8 cellular contexts compared by ENCODE assay signal in genomic region chr15:67063689-67064606, GRCh38. TPM values are rescaled to one million over a fixed set of nuclear protein-coding genes. Genes with fewer than 3 reads are reported as not detected.
A peak's percentile ranks its signal among the peaks of the same experiment; 100 is the strongest.
DNase-seq lines count a peak whose midpoint lies in the region; ATAC-seq and TF ChIP-seq lines count a peak whose summit lies in the region.

No MANE protein-coding gene starts in this region.

- peaks cover 55% of the 10 kb centered on the region for H3K27me3 Mint-ChIP-seq in GM23338 (ENCODE audit: insufficient read depth, low read depth, poor library complexity)
- peaks cover 66% of the 10 kb centered on the region for H3K27me3 Mint-ChIP-seq in endodermal cell (ENCODE audit: insufficient read depth)

- no peak overlapping the region for H2BK5ac ChIP-seq in neuronal stem cell (ENCODE audit: low read length)

- peaks cover 5% of the 10 kb centered on the region for H3F3A ChIP-seq in GM23338 (replicated peaks; ENCODE audit: low read depth)

- H3K36me3 Mint-ChIP-seq in GM23338 (ENCODE audit: low read depth), result no peaks in the 10 kb centered on the region
- H3K36me3 Mint-ChIP-seq in endodermal cell (ENCODE audit: low read depth), result no peaks in the 10 kb centered on the region

- no peak for TF ChIP-seq CTCF in GM23338 (conservative IDR thresholded peaks at IDR 0.05; ENCODE audit: low read depth in 2 of 2)
- no peak for TF ChIP-seq CTCF in Peyer's patch (IDR thresholded peaks at IDR 0.05)
- TF ChIP-seq CTCF in endodermal cell (conservative IDR thresholded peaks at IDR 0.05), result no peak
- no peak for TF ChIP-seq CTCF in BE2C (IDR thresholded peaks at IDR 0.05; ENCODE audit: low read depth, low read length)

- peak overlapping the region; percentile 12 for H3K27ac ChIP-seq in GM23338 (ENCODE audit: low read depth)
- H3K27ac ChIP-seq in Peyer's patch, result peak overlapping the region; percentile 91 to 98 (median 93)
- H3K27ac ChIP-seq in endodermal cell (ENCODE audit: low read depth, low read length), result peak overlapping the region; percentile 90
- peak overlapping the region; percentile 9 for H3K27ac ChIP-seq in neuronal stem cell (replicated peaks; ENCODE audit: low read length)

- H4K20me1 ChIP-seq in GM23338 (replicated peaks; ENCODE audit: insufficient read depth), result no peaks in the 10 kb centered on the region; the same call in none of the 2 replicates

- H3K4me1 ChIP-seq in GM23338 (ENCODE audit: insufficient read depth) (peaks cover 28% of the 10 kb centered on the region), Peyer's patch (peaks cover 0 to 39% (median 7%) of the 10 kb centered on the region in 4 donors), endodermal cell (ENCODE audit: control insufficient read depth, insufficient read depth, low read length) (peaks cover 19% of the 10 kb centered on the region), neuronal stem cell (ENCODE audit: control insufficient read depth in 2 of 2, insufficient read depth in 1 of 2, low read depth in 1 of 2, low read length in 2 of 2) (peaks cover 18 to 21% of the 10 kb centered on the region in 2 donors), BE2C (no peaks in the 10 kb centered on the region)

- H4K8ac ChIP-seq in neuronal stem cell (ENCODE audit: low read depth, low read length), result no peak overlapping the region

- H3K23ac ChIP-seq in neuronal stem cell (ENCODE audit: low read depth, low read length, poor library complexity), result peak overlapping the region; percentile 6

- peaks cover 70% of the 10 kb centered on the region for H3K27me3 ChIP-seq in GM23338 (ENCODE audit: insufficient read depth)
- no peaks in the 10 kb centered on the region for H3K27me3 ChIP-seq in Peyer's patch
- peaks cover 36% of the 10 kb centered on the region for H3K27me3 ChIP-seq in endodermal cell (ENCODE audit: control insufficient read depth, insufficient read depth, low read length, poor library complexity, severe bottlenecking)
- H3K27me3 ChIP-seq in neuronal stem cell (ENCODE audit: control insufficient read depth in 3 of 3, insufficient read depth in 3 of 3, low read depth in 1 of 3, low read length in 3 of 3), result peaks cover 0 to 16% (median 0%) of the 10 kb centered on the region in 3 experiments
- no peaks in the 10 kb centered on the region for H3K27me3 ChIP-seq in BE2C

- H3K9me2 ChIP-seq in GM23338 (ENCODE audit: insufficient read depth), result no peaks in the 10 kb centered on the region

- H3K4me1 Mint-ChIP-seq in GM23338, result peaks cover 39% of the 10 kb centered on the region
- H3K4me1 Mint-ChIP-seq in endodermal cell, result peaks cover 51% of the 10 kb centered on the region

- H3K27ac Mint-ChIP-seq in GM23338 (no peak overlapping the region), endodermal cell (peak overlapping the region; percentile 45)

- no peak overlapping the region for H2BK12ac ChIP-seq in neuronal stem cell (ENCODE audit: low read length)

- no peak overlapping the region for H2BK15ac ChIP-seq in neuronal stem cell (ENCODE audit: low read length)

- H3K4ac ChIP-seq in neuronal stem cell (ENCODE audit: low read length), result no peak overlapping the region

- no peak overlapping the region for H3K14ac ChIP-seq in neuronal stem cell (ENCODE audit: low read length)

- H2AFZ ChIP-seq in GM23338 (no peak overlapping the region; the same call in 1 of the 2 replicates), neuronal stem cell (ENCODE audit: low read length) (peak overlapping the region; percentile 90)

- peak; percentile 81 to 84 for TF ChIP-seq POLR2A in Peyer's patch (IDR thresholded peaks at IDR 0.05)

- H3K79me1 ChIP-seq in neuronal stem cell (ENCODE audit: low read depth, low read length), result peaks cover 3% of the 10 kb centered on the region

- peak overlapping the region; percentile 76 for H3K4me2 ChIP-seq in GM23338
- peak overlapping the region; percentile 85 for H3K4me2 ChIP-seq in neuronal stem cell (ENCODE audit: insufficient read depth, low read length, poor library complexity, severe bottlenecking)

- peak overlapping the region; percentile 93 for H3K4me3 ChIP-seq in GM23338
- peak overlapping the region; percentile 73 to 90 (median 87) for H3K4me3 ChIP-seq in Peyer's patch
- peak overlapping the region; percentile 73 for H3K4me3 ChIP-seq in endodermal cell (ENCODE audit: low read length)
- H3K4me3 ChIP-seq in neuronal stem cell (ENCODE audit: low read length in 2 of 2), result peak overlapping the region in 1 of 2 donors; percentile 93
- no peak overlapping the region for H3K4me3 ChIP-seq in BE2C (ENCODE audit: low read depth, low read length)

- peak; percentile 87 for DNase-seq in GM23338 (ENCODE audit: low spot score)
- peak; percentile 72 to 81 (median 79) for DNase-seq in Peyer's patch
- DNase-seq in endodermal cell, result peak; percentile 93
- peak; percentile 54 for DNase-seq in neuronal stem cell (ENCODE audit: low spot score)
- DNase-seq in NCI-H524 (lab: John Stamatoyannopoulos, UW), result no peak
- no peak for DNase-seq in BE2C

- H3K18ac ChIP-seq in neuronal stem cell (ENCODE audit: low read length), result peak overlapping the region; percentile 34

- H2AK5ac ChIP-seq in neuronal stem cell (ENCODE audit: low read depth, low read length), result no peak overlapping the region

- no peak overlapping the region for H2BK120ac ChIP-seq in neuronal stem cell (ENCODE audit: low read depth, low read length)

- H3K4me3 Mint-ChIP-seq in GM23338, result peak overlapping the region; percentile 74
- peak overlapping the region; percentile 73 for H3K4me3 Mint-ChIP-seq in endodermal cell

- 3 to 11% methylated on average over 21 to 33 of the region's 33 CpGs for WGBS in endodermal cell (ENCODE audit: insufficient coverage in 1 of 2, insufficient read length in 1 of 2), 2 experiments
- WGBS in neuronal stem cell (ENCODE audit: extremely low coverage in 2 of 2, insufficient read length in 2 of 2, insufficient replicate concordance in 1 of 2), 2 donors, result no CpG with 5 or more reads among the region's 33 CpGs

- H3K36me3 ChIP-seq in GM23338 (ENCODE audit: insufficient read depth) (no peaks in the 10 kb centered on the region), Peyer's patch (no peaks in the 10 kb centered on the region), endodermal cell (ENCODE audit: control insufficient read depth, insufficient read depth, low read length) (no peaks in the 10 kb centered on the region), neuronal stem cell (replicated peaks in 1 of 2; ENCODE audit: control insufficient read depth in 2 of 2, insufficient read depth in 2 of 2, low read length in 2 of 2) (peaks cover 0 to 3% of the 10 kb centered on the region in 2 donors), BE2C (no peaks in the 10 kb centered on the region)

- H3K9ac ChIP-seq in endodermal cell (ENCODE audit: extremely low read depth, low read length, poor library complexity, severe bottlenecking), result peak overlapping the region; percentile 71
- no peak overlapping the region for H3K9ac ChIP-seq in neuronal stem cell (ENCODE audit: low read depth, low read length, poor library complexity)

- no peak overlapping the region for H4K91ac ChIP-seq in neuronal stem cell (ENCODE audit: low read depth, low read length, poor library complexity)

- H3K9me3 Mint-ChIP-seq in GM23338 (no peaks in the 10 kb centered on the region; the same call in 2 of the 3 replicates), endodermal cell (no peaks in the 10 kb centered on the region)

- H3K9me3 ChIP-seq in Peyer's patch (no peaks in the 10 kb centered on the region), endodermal cell (ENCODE audit: control insufficient read depth, low read length) (no peaks in the 10 kb centered on the region), neuronal stem cell (replicated peaks in 1 of 2; ENCODE audit: control insufficient read depth in 2 of 2, insufficient read depth in 1 of 2, low read depth in 1 of 2, low read length in 2 of 2) (no peaks in the 10 kb centered on the region), BE2C (no peaks in the 10 kb centered on the region)

- peak; percentile 62 for ATAC-seq in GM23338
- ATAC-seq in HG03354 (IDR thresholded peaks at IDR 0.05; ENCODE audit: poor library complexity, severe bottlenecking, unreplicated experiment), result no peak
- ATAC-seq in GM19467 (IDR thresholded peaks at IDR 0.05; ENCODE audit: unreplicated experiment), result no peak

- H3K79me2 ChIP-seq in GM23338 (replicated peaks; ENCODE audit: insufficient read depth), result peaks cover 27% of the 10 kb centered on the region

TF ChIP-seq in GM23338, 12 proteins besides CTCF, POLR2A, EP300 and RAD21 (continues in another document):
- TF ChIP-seq EZH2 (IDR thresholded peaks at IDR 0.05; ENCODE audit: low read depth, unreplicated experiment) (no peak), ETS1 (IDR thresholded peaks at IDR 0.05) (0 out of 2 replicates have a peak, but pooled peaks have one; percentile 13), POLR2AphosphoS5 (IDR thresholded peaks at IDR 0.05; ENCODE audit: low read depth) (0 out of 2 replicates have a peak, but pooled peaks have one; percentile 34), NANOG (IDR thresholded peaks at IDR 0.05; ENCODE audit: borderline replicate concordance) (peak; percentile 18; the same call in 1 of the 2 replicates), EZH2phosphoT487 (IDR thresholded peaks at IDR 0.05; ENCODE audit: unreplicated experiment) (no peak), JUNB (IDR thresholded peaks at IDR 0.05; ENCODE audit: unreplicated experiment) (no peak), CREB1 (CRISPR knock-in tag; IDR thresholded peaks at IDR 0.05; ENCODE audit: low read depth) (0 out of 2 replicates have a peak, but pooled peaks have one; percentile 17)

RNA-seq across cellular contexts. Expression of gene SMAD3, which starts 1.5 kb away (rescaled TPM):
- total RNA-seq in GM23338 (2014; rRNA removed; shearing (Covaris generic)), result 9.0 and 11.6 TPM in 2 replicates
- polyA plus RNA-seq in GM23338 (2016; fragmentation: Nextera tagmentation; extraction: Ambion mirVana), result 3.4 and 4.9 TPM in 2 replicates
- total RNA-seq in Peyer's patch, result 10 to 100 TPM; 43.7 to 80.0 (median 60.2) TPM
- 1 to 10 TPM; 7.8 to 9.6 TPM for total RNA-seq in endodermal cell
- polyA plus RNA-seq in endodermal cell (2013, experiment 1 of 2), result 36.7 TPM
- polyA plus RNA-seq in endodermal cell (2013, experiment 2 of 2), result 35.6 TPM
- polyA plus RNA-seq in neuronal stem cell (2013, experiment 1 of 2), result 32.6 TPM
- polyA plus RNA-seq in neuronal stem cell (2013, experiment 2 of 2), result 32.9 TPM
- 2.1 TPM for polyA plus RNA-seq in BE2C (2012; ENCODE audit: insufficient read depth, insufficient read length, low read depth)

Comparison
In these comparisons a context has a peak if more than half of its experiments do, and no peak if none do; other contexts are left out.
1. DNase-seq: peak in GM23338 (single experiment), Peyer's patch (3 of 3), endodermal cell (single experiment) and neuronal stem cell (single experiment); none in NCI-H524 (0 of 2) and BE2C (single experiment).
2. H3K27ac ChIP-seq: peak in every context shown above with its lines; median percentile 93 in Peyer's patch; 90 in endodermal cell; 12 in GM23338; 9 in neuronal stem cell.